10 cellular contexts compared by ENCODE assay signal in genomic region chr2:230715201-230715600, GRCh38. TPM values are rescaled to one million over a fixed set of nuclear protein-coding genes. Genes with fewer than 3 reads are reported as not detected.
A peak's percentile ranks its signal among the peaks of the same experiment; 100 is the strongest.
DNase-seq lines count a peak whose midpoint lies in the region; ATAC-seq and TF ChIP-seq lines count a peak whose summit lies in the region.
"Had no signal": no experiment of that assay in that cellular context is flagged by ENCODE, and none has a peak within 500 bp of the region (broad histone marks: within the 10 kb centered on the region; RNA-seq: fewer than 3 reads in every experiment).

No MANE protein-coding gene starts in this region.

- TF ChIP-seq EP300 in tibial nerve (IDR thresholded peaks at IDR 0.05) = no peak

- 52 to 62% methylated on average over 3 of the region's 3 CpGs for WGBS in tibial nerve, 2 donors

- H3K9me3 Mint-ChIP-seq in activated naive CD4-positive, alpha-beta T cell treated with anti-CD3 and anti-CD28 coated beads, Interleukin-2, amount 10 ng/mL, durations not matched to agents 7 days and 5 days = no peaks in the 10 kb centered on the region
- no peaks in the 10 kb centered on the region for H3K9me3 Mint-ChIP-seq in activated T-helper 1 cell treated with anti-CD3 and anti-CD28 coated beads, Interleukin-12 subunit alpha, Interleukin-12 subunit beta, Interleukin-2, Interleukin-4 antibody, amounts not matched to agents 30 ng/mL and 10 ng/mL and 1 ng/mL, durations not matched to agents 14 hours and 24 hours and 36 hours
- H3K9me3 Mint-ChIP-seq in glutamatergic neuron (ENCODE audit: unreplicated experiment) = peaks cover 4% of the 10 kb centered on the region

- H3K27ac ChIP-seq in tibial nerve = peak overlapping the region in 3 of 4 donors; percentile 2 to 95 (median 28)
- no peak overlapping the region for H3K27ac ChIP-seq in uterus

- H3K4me3 Mint-ChIP-seq in activated naive CD4-positive, alpha-beta T cell treated with anti-CD3 and anti-CD28 coated beads, Interleukin-2, amount 10 ng/mL, durations not matched to agents 7 days and 5 days = peak overlapping the region; percentile 94
- H3K4me3 Mint-ChIP-seq in activated T-helper 1 cell treated with anti-CD3 and anti-CD28 coated beads, Interleukin-12 subunit alpha, Interleukin-12 subunit beta, Interleukin-2, Interleukin-4 antibody, amounts not matched to agents 30 ng/mL and 10 ng/mL and 1 ng/mL, durations not matched to agents 14 hours and 24 hours and 36 hours = peak overlapping the region; percentile 99
- peak overlapping the region; percentile 96 for H3K4me3 Mint-ChIP-seq in glutamatergic neuron (ENCODE audit: unreplicated experiment)

- H3K36me3 ChIP-seq in tibial nerve (peaks cover 0 to 2% (median 0%) of the 10 kb centered on the region in 3 donors), uterus (no peaks in the 10 kb centered on the region)

- no peaks in the 10 kb centered on the region for H3K9me3 ChIP-seq in tibial nerve
- no peaks in the 10 kb centered on the region for H3K9me3 ChIP-seq in uterus

- peaks cover 45% of the 10 kb centered on the region for H3K36me3 Mint-ChIP-seq in activated naive CD4-positive, alpha-beta T cell treated with anti-CD3 and anti-CD28 coated beads, Interleukin-2, amount 10 ng/mL, durations not matched to agents 7 days and 5 days
- peaks cover 43% of the 10 kb centered on the region for H3K36me3 Mint-ChIP-seq in activated T-helper 1 cell treated with anti-CD3 and anti-CD28 coated beads, Interleukin-12 subunit alpha, Interleukin-12 subunit beta, Interleukin-2, Interleukin-4 antibody, amounts not matched to agents 30 ng/mL and 10 ng/mL and 1 ng/mL, durations not matched to agents 14 hours and 24 hours and 36 hours (ENCODE audit: low read depth)
- H3K36me3 Mint-ChIP-seq in glutamatergic neuron (ENCODE audit: unreplicated experiment) = no peaks in the 10 kb centered on the region

- intact Hi-C loops in activated T-helper 1 cell treated with anti-CD3 and anti-CD28 coated beads, Interleukin-12 subunit alpha, Interleukin-12 subunit beta, Interleukin-2, Interleukin-4 antibody, amounts not matched to agents 30 ng/mL and 10 ng/mL and 1 ng/mL, durations not matched to agents 14 hours and 24 hours and 36 hours (cut with micrococcal nuclease) = loop anchor here (1.0 to 2.0 kb wide), 2 partner anchors 8 to 100 kb away; no protein-coding TSS in a partner anchor
- intact Hi-C loops in uterus (cut with DNase I; ENCODE audit: low total_unique reads) = loop anchor here (10.0 kb wide), 1 partner anchor 80 kb away; no protein-coding TSS in a partner anchor

- H3K4me1 ChIP-seq in tibial nerve (peaks cover 0 to 69% (median 27%) of the 10 kb centered on the region in 4 donors), uterus (peaks cover 5 to 7% of the 10 kb centered on the region in 2 donors)

- no peak for DNase-seq in activated naive CD4-positive, alpha-beta T cell treated with anti-CD3 and anti-CD28 coated beads, Interleukin-2, amount 10 ng/mL, durations not matched to agents 7 days and 5 days
- DNase-seq in activated naive CD4-positive, alpha-beta T cell treated with Interleukin-2 at 50 U/mL for 16 hours = no peak
- no peak for DNase-seq in activated T-helper 1 cell treated with anti-CD3 and anti-CD28 coated beads, Interleukin-12 subunit alpha, Interleukin-12 subunit beta, Interleukin-2, Interleukin-4 antibody, amounts not matched to agents 30 ng/mL and 10 ng/mL and 1 ng/mL, durations not matched to agents 14 hours and 24 hours and 36 hours (ENCODE audit: low spot score)
- DNase-seq in glutamatergic neuron (no peak), tibial nerve (ENCODE audit: low spot score in 2 of 2) (no peak), uterus (no peak)
- DNase-seq: COR-L47, Right ventricle myocardium superior had no signal

- peak overlapping the region in 1 of 4 donors; percentile 96 for H3K4me3 ChIP-seq in tibial nerve
- H3K4me3 ChIP-seq in uterus = no peak overlapping the region

- TF ChIP-seq CTCF in glutamatergic neuron (IDR thresholded peaks at IDR 0.05; ENCODE audit: partially characterized antibody, unreplicated experiment) = no peak
- no peak for TF ChIP-seq CTCF in tibial nerve (IDR thresholded peaks at IDR 0.05)
- no peak for TF ChIP-seq CTCF in uterus (IDR thresholded peaks at IDR 0.05)

- ATAC-seq in GM21390 (IDR thresholded peaks at IDR 0.05; ENCODE audit: unreplicated experiment) (no peak), HG03439 (IDR thresholded peaks at IDR 0.05; ENCODE audit: unreplicated experiment) (no peak)

- peak overlapping the region; percentile 78 for H3K27ac Mint-ChIP-seq in activated naive CD4-positive, alpha-beta T cell treated with anti-CD3 and anti-CD28 coated beads, Interleukin-2, amount 10 ng/mL, durations not matched to agents 7 days and 5 days
- H3K27ac Mint-ChIP-seq in activated T-helper 1 cell treated with anti-CD3 and anti-CD28 coated beads, Interleukin-12 subunit alpha, Interleukin-12 subunit beta, Interleukin-2, Interleukin-4 antibody, amounts not matched to agents 30 ng/mL and 10 ng/mL and 1 ng/mL, durations not matched to agents 14 hours and 24 hours and 36 hours = peak overlapping the region; percentile 54
- H3K27ac Mint-ChIP-seq in glutamatergic neuron (ENCODE audit: unreplicated experiment) = no peak overlapping the region

- TF ChIP-seq POLR2A in tibial nerve (IDR thresholded peaks at IDR 0.05) (no peak), uterus (IDR thresholded peaks at IDR 0.05) (no peak)

- no peaks in the 10 kb centered on the region for H3K27me3 ChIP-seq in tibial nerve
- no peaks in the 10 kb centered on the region for H3K27me3 ChIP-seq in uterus

- peaks cover 66% of the 10 kb centered on the region for H3K4me1 Mint-ChIP-seq in activated naive CD4-positive, alpha-beta T cell treated with anti-CD3 and anti-CD28 coated beads, Interleukin-2, amount 10 ng/mL, durations not matched to agents 7 days and 5 days
- peaks cover 66% of the 10 kb centered on the region for H3K4me1 Mint-ChIP-seq in activated T-helper 1 cell treated with anti-CD3 and anti-CD28 coated beads, Interleukin-12 subunit alpha, Interleukin-12 subunit beta, Interleukin-2, Interleukin-4 antibody, amounts not matched to agents 30 ng/mL and 10 ng/mL and 1 ng/mL, durations not matched to agents 14 hours and 24 hours and 36 hours (ENCODE audit: low read depth)
- H3K4me1 Mint-ChIP-seq in glutamatergic neuron (ENCODE audit: low read depth, unreplicated experiment) = peaks cover 23% of the 10 kb centered on the region

- H3K27me3 Mint-ChIP-seq in activated naive CD4-positive, alpha-beta T cell treated with anti-CD3 and anti-CD28 coated beads, Interleukin-2, amount 10 ng/mL, durations not matched to agents 7 days and 5 days = no peaks in the 10 kb centered on the region
- no peaks in the 10 kb centered on the region for H3K27me3 Mint-ChIP-seq in activated T-helper 1 cell treated with anti-CD3 and anti-CD28 coated beads, Interleukin-12 subunit alpha, Interleukin-12 subunit beta, Interleukin-2, Interleukin-4 antibody, amounts not matched to agents 30 ng/mL and 10 ng/mL and 1 ng/mL, durations not matched to agents 14 hours and 24 hours and 36 hours (ENCODE audit: insufficient read depth)
- H3K27me3 Mint-ChIP-seq in glutamatergic neuron (ENCODE audit: unreplicated experiment) = peaks cover 13% of the 10 kb centered on the region

- CTCF ChIA-PET in activated naive CD4-positive, alpha-beta T cell treated with anti-CD3 and anti-CD28 coated beads, Interleukin-2, amount 10 ng/mL, durations not matched to agents 7 days and 5 days (lab: Charles Lee) = interaction anchor here (1.3 to 2.5 kb wide), 5 partner anchors 8 to 83 kb away, joined by 3 to 22 read pairs (median 4); no protein-coding TSS in a partner anchor

RNA-seq across cellular contexts. Expression of gene CAB39, which starts 2.6 kb away (rescaled TPM):
- total RNA-seq in activated T-helper 1 cell treated with anti-CD3 and anti-CD28 coated beads, Interleukin-12 subunit alpha, Interleukin-12 subunit beta, Interleukin-2, Interleukin-4 antibody, amounts not matched to agents 30 ng/mL and 10 ng/mL and 1 ng/mL, durations not matched to agents 14 hours and 24 hours and 36 hours = 168 and 170 TPM in 2 replicates
- total RNA-seq in glutamatergic neuron (ENCODE audit: unreplicated experiment) (60.3 TPM), tibial nerve (10 to 100 TPM; 60.0 to 82.2 (median 69.7) TPM), uterus (100 to 1,000 TPM in 1 of 4 donors, 10 to 100 TPM in 3; 33.6 to 121 (median 78.0) TPM)

Comparison
In these comparisons a context has a peak if more than half of its experiments do, and no peak if none do; other contexts are left out.
1. H3K27ac ChIP-seq: peak in tibial nerve (3 of 4); none in uterus (0 of 2).
2. Peak in every context shown above with its lines, with median percentiles within 50 percentile points of each other: H3K4me3 Mint-ChIP-seq.